Comparison of ENCODE assay signal across 13 cellular contexts in genomic region chr15:22887157-22887951, GRCh38. TPM values are rescaled to one million over a fixed set of nuclear protein-coding genes. Genes with fewer than 3 reads are reported as not detected.
A peak's percentile ranks its signal among the peaks of the same experiment; 100 is the strongest.
DNase-seq lines count a peak whose midpoint lies in the region; ATAC-seq and TF ChIP-seq lines count a peak whose summit lies in the region.
"Had no signal": no experiment of that assay in that cellular context is flagged by ENCODE, and none has a peak within 500 bp of the region (broad histone marks: within the 10 kb centered on the region; RNA-seq: fewer than 3 reads in every experiment).

No MANE protein-coding gene starts in this region.

- peaks cover 23% of the 10 kb centered on the region for H3K36me3 ChIP-seq in right atrium auricular region

- no peak for ATAC-seq in HG02852 (IDR thresholded peaks at IDR 0.05; ENCODE audit: unreplicated experiment)
- no peak for ATAC-seq in effector memory CD8-positive, alpha-beta T cell (replicated peaks)

- no peaks in the 10 kb centered on the region for H3K27me3 Mint-ChIP-seq in effector memory CD8-positive, alpha-beta T cell

- no peak overlapping the region for H3K27ac Mint-ChIP-seq in effector memory CD8-positive, alpha-beta T cell

- H3K36me3 Mint-ChIP-seq in effector memory CD8-positive, alpha-beta T cell (ENCODE audit: insufficient read depth), result peaks cover 3% of the 10 kb centered on the region

- H3K4me3 ChIP-seq in astrocyte of the spinal cord (ENCODE audit: low read depth, low read length), result no peak overlapping the region
- no peak overlapping the region for H3K4me3 ChIP-seq in right atrium auricular region
- H3K4me3 ChIP-seq: thoracic aorta had no signal

- in situ Hi-C loops in astrocyte of the spinal cord (cut with HindIII; ENCODE audit: low sequenced_read_pairs), result no loop called here

- peaks cover 0 to 3% of the 10 kb centered on the region in 2 donors for H3K4me1 Mint-ChIP-seq in effector memory CD8-positive, alpha-beta T cell (ENCODE audit: low read depth in 2 of 2)

- H3K4me3 Mint-ChIP-seq in effector memory CD8-positive, alpha-beta T cell, result no peak overlapping the region

- no peaks in the 10 kb centered on the region for H3K4me1 ChIP-seq in right atrium auricular region

- no peaks in the 10 kb centered on the region for H3K27me3 ChIP-seq in right atrium auricular region

- no peak overlapping the region for H3K27ac ChIP-seq in right atrium auricular region
- H3K27ac ChIP-seq: 22Rv1, thoracic aorta had no signal

- H3K9me3 Mint-ChIP-seq in effector memory CD8-positive, alpha-beta T cell, result no peaks in the 10 kb centered on the region

- DNase-seq in DMS 273 (lab: John Stamatoyannopoulos, UW; ENCODE audit: unreplicated experiment) (peak; percentile 53), DMS 273 treated with DMSO at 0.1 percent for 48 hours (lab: John Stamatoyannopoulos, UW) (no peak), astrocyte of the spinal cord (ENCODE audit: low read depth, low spot score) (peak; percentile 67), right atrium auricular region (ENCODE audit: low spot score) (peak; percentile 65), superior temporal gyrus (ENCODE audit: extremely low spot score) (peak; percentile 42)
- DNase-seq in activated CD4-positive, CD25-positive, alpha-beta regulatory T cell treated with anti-CD3 and anti-CD28 coated beads, Interleukin-2, amount 50 U/mL, for 72 hours, result no peak
- no peak for DNase-seq in effector memory CD8-positive, alpha-beta T cell
- DNase-seq: activated CD4-positive, CD25-positive, alpha-beta regulatory T cell; activated naive CD4-positive, alpha-beta T cell; MM.1S had no signal

- H3K9me3 ChIP-seq in right atrium auricular region, result no peaks in the 10 kb centered on the region
- H3K9me3 ChIP-seq: thoracic aorta had no signal

- TF ChIP-seq CTCF in astrocyte of the spinal cord (IDR thresholded peaks at IDR 0.05; ENCODE audit: low read depth, low read length), result no peak
- TF ChIP-seq CTCF in right atrium auricular region (IDR thresholded peaks at IDR 0.05), result no peak

RNA-seq across cellular contexts. Expression of gene NIPA2, which starts 48.9 kb away (rescaled TPM):
- 10 to 100 TPM; 28.1 to 34.3 TPM for total RNA-seq in right atrium auricular region

Comparison
In these comparisons a context has a peak if more than half of its experiments do, and no peak if none do; other contexts are left out.
1. DNase-seq: peak in DMS 273 (single experiment), astrocyte of the spinal cord (single experiment), right atrium auricular region (single experiment) and superior temporal gyrus (single experiment); none in DMS 273 treated with DMSO at 0.1 percent for 48 hours (single experiment), activated CD4-positive, CD25-positive, alpha-beta regulatory T cell treated with anti-CD3 and anti-CD28 coated beads, Interleukin-2, amount 50 U/mL, for 72 hours (single experiment) and effector memory CD8-positive, alpha-beta T cell (0 of 3).